8 cellular contexts compared by ENCODE assay signal in genomic region chr4:165207431-165208321, GRCh38. TPM values are rescaled to one million over a fixed set of nuclear protein-coding genes. Genes with fewer than 3 reads are reported as not detected.
DNase-seq lines count a peak whose midpoint lies in the region; ATAC-seq lines count a peak whose summit lies in the region.

A gene with protein sequence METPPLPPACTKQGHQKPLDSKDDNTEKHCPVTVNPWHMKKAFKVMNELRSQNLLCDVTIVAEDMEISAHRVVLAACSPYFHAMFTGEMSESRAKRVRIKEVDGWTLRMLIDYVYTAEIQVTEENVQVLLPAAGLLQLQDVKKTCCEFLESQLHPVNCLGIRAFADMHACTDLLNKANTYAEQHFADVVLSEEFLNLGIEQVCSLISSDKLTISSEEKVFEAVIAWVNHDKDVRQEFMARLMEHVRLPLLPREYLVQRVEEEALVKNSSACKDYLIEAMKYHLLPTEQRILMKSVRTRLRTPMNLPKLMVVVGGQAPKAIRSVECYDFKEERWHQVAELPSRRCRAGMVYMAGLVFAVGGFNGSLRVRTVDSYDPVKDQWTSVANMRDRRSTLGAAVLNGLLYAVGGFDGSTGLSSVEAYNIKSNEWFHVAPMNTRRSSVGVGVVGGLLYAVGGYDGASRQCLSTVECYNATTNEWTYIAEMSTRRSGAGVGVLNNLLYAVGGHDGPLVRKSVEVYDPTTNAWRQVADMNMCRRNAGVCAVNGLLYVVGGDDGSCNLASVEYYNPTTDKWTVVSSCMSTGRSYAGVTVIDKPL (plus strand): TSS chr4:165207561. CDS start chr4:165207877, 316 bp downstream.

- peak; percentile 84 for ATAC-seq in HG02884 (IDR thresholded peaks at IDR 0.05; ENCODE audit: unreplicated experiment)

- DNase-seq in NK-92 treated with Interleukin-12 subunit alpha and Interleukin-12 subunit beta, amount 100 ng/mL, for 24 hours (lab: John Stamatoyannopoulos, UW) = peak; percentile 38
- DNase-seq in NK-92 (lab: John Stamatoyannopoulos, UW; ENCODE audit: unreplicated experiment) (no peak), NCI-H2029 treated with DMSO at 0.1 percent for 48 hours (lab: John Stamatoyannopoulos, UW) (peak; percentile 8), cerebellum (ENCODE audit: low spot score) (peak; percentile 72), kidney glomerular epithelial cell (lab: John Stamatoyannopoulos, UW) (peak; percentile 62)
- DNase-seq in activated CD4-positive, CD25-positive, alpha-beta regulatory T cell treated with anti-CD3 and anti-CD28 coated beads, Interleukin-2, amount 50 U/mL, for 16 hours (ENCODE audit: low read depth, low spot score) = peak; percentile 35
- DNase-seq in stimulated activated CD4-positive, alpha-beta T cell treated with anti-CD3 and anti-CD28 coated beads, Interleukin-1b, Interleukin-23, amount 100 ng/mL, for 1 hour (ENCODE audit: low read depth in 2 of 2) = peak; percentile 40 to 48

RNA-seq across cellular contexts. Expression of the gene that starts here (rescaled TPM):
- total RNA-seq in cerebellum = 24.4 TPM
